Comparison of ENCODE assay signal across 9 cellular contexts in the genomic region with DNA sequence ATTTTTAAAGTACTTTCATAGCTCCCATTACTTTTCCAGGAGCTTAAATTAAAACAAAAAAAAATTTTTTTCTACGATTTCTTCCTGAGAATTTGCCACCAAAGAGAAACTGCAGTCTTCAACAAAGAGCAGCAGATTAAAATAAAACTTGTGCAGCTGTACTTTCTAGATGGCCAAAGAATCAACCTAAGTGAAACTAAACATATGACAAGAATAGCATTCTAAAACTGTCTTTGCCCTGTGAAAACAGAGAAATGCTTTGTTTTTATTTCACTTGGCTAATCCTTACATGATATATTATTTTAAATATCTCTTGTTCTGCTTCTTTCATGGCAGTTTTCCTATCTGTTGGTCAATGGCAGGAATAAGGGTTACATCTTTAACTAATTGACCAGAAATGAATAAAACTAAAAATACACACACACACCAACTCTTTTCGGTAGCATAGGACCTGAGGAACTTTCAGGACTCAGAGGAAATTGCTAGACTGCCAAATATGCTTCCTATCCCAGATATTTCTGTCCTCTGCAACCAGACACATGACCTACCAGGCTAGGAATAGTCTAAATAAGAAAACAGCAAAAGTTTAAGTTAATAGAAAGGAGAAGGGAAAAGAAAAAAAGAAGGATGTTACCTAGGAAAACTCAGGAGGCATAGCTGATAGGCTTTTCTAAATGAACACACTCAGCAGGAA.
DNase-seq lines count a peak whose midpoint lies in the region; ATAC-seq lines count a peak whose summit lies in the region.
"Had no signal": no experiment of that assay in that cellular context is flagged by ENCODE, and none has a peak within 500 bp of the region (broad histone marks: within the 10 kb centered on the region; RNA-seq: fewer than 3 reads in every experiment).

No MANE protein-coding gene starts in this region.

- no peak overlapping the region for H3K4me3 ChIP-seq in SJSA1

- H3K36me3 ChIP-seq in SJSA1: peaks cover 2% of the 10 kb centered on the region; the same call in 1 of the 2 replicates

- H3K27me3 ChIP-seq in SJSA1 (replicated peaks): no peaks in the 10 kb centered on the region

- H3K27ac ChIP-seq in SJSA1: peak overlapping the region; percentile 23; the same call in 1 of the 2 replicates

- H3K4me1 ChIP-seq in SJSA1 (replicated peaks): no peaks in the 10 kb centered on the region

- H3K9me3 ChIP-seq in SJSA1 (replicated peaks): 0 out of 2 replicates have a peak, but pooled peaks cover 3% of the 10 kb centered on the region

- ATAC-seq in GM21723 (IDR thresholded peaks at IDR 0.05; ENCODE audit: unreplicated experiment) (peak; percentile 54), left lobe of liver (peak; percentile 54)

- peak; percentile 45 for DNase-seq in GM03348 (ENCODE audit: low spot score)
- no peak for DNase-seq in SJSA1 (ENCODE audit: low read depth in 1 of 2, low spot score in 2 of 2)
- DNase-seq in left lobe of liver (ENCODE audit: low spot score): no peak
- no peak for DNase-seq in NCI-H2029 treated with DMSO at 0.1 percent for 48 hours (lab: John Stamatoyannopoulos, UW)
- no peak for DNase-seq in activated naive CD4-positive, alpha-beta T cell treated with Interleukin-2 at 50 U/mL for 16 hours
- no peak for DNase-seq in DMS114 treated with DMSO at 0.1 percent for 48 hours (lab: John Stamatoyannopoulos, UW; ENCODE audit: unreplicated experiment)
- DNase-seq in UCSD-AML1 (lab: John Stamatoyannopoulos, UW; ENCODE audit: unreplicated experiment): no peak
- DNase-seq: endodermal cell had no signal
